ENCODE assay signal across 9 cellular contexts in the genomic region with DNA sequence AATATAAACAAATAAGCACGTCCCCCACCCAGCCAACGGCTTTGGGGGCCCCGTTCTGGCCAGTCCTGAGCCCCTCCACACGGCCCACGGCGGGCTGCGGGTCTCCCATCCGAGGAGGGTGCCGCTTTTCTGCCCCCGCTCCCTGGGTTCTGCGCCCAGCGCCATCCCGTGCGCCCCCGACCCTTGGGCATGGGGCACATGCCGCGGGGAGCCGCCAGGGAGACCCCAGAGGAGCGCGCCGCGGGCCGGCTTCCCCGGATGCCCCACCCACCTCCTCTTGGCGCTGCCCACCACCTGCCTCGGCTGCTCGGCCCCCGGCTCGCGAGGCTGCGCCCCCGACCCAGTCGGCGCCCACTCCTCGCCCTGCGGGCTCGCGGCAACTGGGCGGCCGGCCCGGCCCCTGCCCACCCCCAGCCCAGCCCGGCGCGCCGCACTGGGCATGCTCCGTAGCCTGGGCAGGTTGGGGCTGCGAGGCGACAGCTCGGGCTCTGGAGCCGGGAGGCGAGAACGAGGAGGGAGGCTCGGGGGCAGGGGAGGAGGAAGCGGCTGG. TPM values are rescaled to one million over a fixed set of nuclear protein-coding genes. Genes with fewer than 3 reads are reported as not detected.
A peak's percentile ranks its signal among the peaks of the same experiment; 100 is the strongest.
DNase-seq lines count a peak whose midpoint lies in the region; ATAC-seq, FAIRE-seq and TF ChIP-seq lines count a peak whose summit lies in the region.
"Had no signal": no experiment of that assay in that cellular context is flagged by ENCODE, and none has a peak within 500 bp of the region (broad histone marks: within the 10 kb centered on the region; RNA-seq: fewer than 3 reads in every experiment).

No MANE protein-coding gene starts in this region.

- no peak overlapping the region for H3K23ac ChIP-seq in H1 (ENCODE audit: insufficient read length)

- no peak overlapping the region for H2AK5ac ChIP-seq in H1 (ENCODE audit: low read depth, low read length)

- CTCF ChIA-PET in H1 (lab: Charles Lee; ENCODE audit: partially characterized antibody), result no interaction called here

- no peak overlapping the region for H3K27ac ChIP-seq in DND-41 (ENCODE audit: low read length)
- H3K27ac ChIP-seq in H1 (ENCODE audit: low read depth, low read length), result peak overlapping the region; percentile 56; the same call in 1 of the 2 replicates
- H3K27ac ChIP-seq in mesodermal cell (ENCODE audit: low read depth, low read length, severe bottlenecking), result peak overlapping the region; percentile 67

- no peak overlapping the region for H2BK20ac ChIP-seq in H1 (ENCODE audit: low read length)

- H3K4me2 ChIP-seq in DND-41 (ENCODE audit: insufficient read depth, low read length), result peak overlapping the region; percentile 72
- peak overlapping the region; percentile 62 to 88 for H3K4me2 ChIP-seq in H1 (ENCODE audit: insufficient read depth in 1 of 2, low read depth in 2 of 2, low read length in 2 of 2)

- H3K27me3 ChIP-seq in DND-41 (ENCODE audit: insufficient read depth, low read length, poor library complexity), result peaks cover 15% of the 10 kb centered on the region
- no peaks in the 10 kb centered on the region for H3K27me3 ChIP-seq in H1 (replicated peaks in 1 of 4; ENCODE audit: control insufficient read depth in 3 of 4, extremely low read depth in 1 of 4, insufficient read depth in 3 of 4, low read length in 3 of 4)

- POLR2A ChIA-PET in H1 (lab: Charles Lee; ENCODE audit: partially characterized antibody), result interaction anchor here (0.9 to 1.7 kb wide), 2 partner anchors 10 to 26 kb away, joined by 3 to 11 read pairs; no protein-coding TSS in a partner anchor

- no peak for TF ChIP-seq EP300 in H1 (IDR thresholded peaks at IDR 0.05; ENCODE audit: borderline replicate concordance in 1 of 2, low read depth in 2 of 2, low read length in 2 of 2)

- H3K4me1 ChIP-seq in DND-41 (ENCODE audit: insufficient read depth, low read length), result peaks cover 40% of the 10 kb centered on the region
- H3K4me1 ChIP-seq in H1 (replicated peaks in 1 of 4; ENCODE audit: control insufficient read depth in 3 of 4, insufficient read depth in 4 of 4, low read length in 3 of 4), result peaks cover 2 to 10% (median 9%) of the 10 kb centered on the region in 4 experiments
- peaks cover 31% of the 10 kb centered on the region for H3K4me1 ChIP-seq in mesodermal cell (ENCODE audit: control insufficient read depth, insufficient read depth, low read length, poor library complexity, severe bottlenecking)

- no peak for TF ChIP-seq POLR2A in H1 (IDR thresholded peaks at IDR 0.05; ENCODE audit: control extremely low read depth in 1 of 2, low read depth in 2 of 2, low read length in 2 of 2)

- no peak overlapping the region for H4K91ac ChIP-seq in H1 (replicated peaks; ENCODE audit: insufficient read length, low read length)

- no peak for TF ChIP-seq CTCF in DND-41 (IDR thresholded peaks at IDR 0.05; ENCODE audit: borderline replicate concordance, extremely low read depth, low read length, poor library complexity, severe bottlenecking)
- no peak for TF ChIP-seq CTCF in H1 (IDR thresholded peaks at IDR 0.05; ENCODE audit: control extremely low read depth in 1 of 3, insufficient read depth in 1 of 3, low read depth in 1 of 3, low read length in 3 of 3)

- H3K79me1 ChIP-seq in H1 (ENCODE audit: low read depth, low read length), result no peaks in the 10 kb centered on the region

- TF ChIP-seq RAD21 in H1 (IDR thresholded peaks at IDR 0.05 in 1 of 2, conservative IDR thresholded peaks at IDR 0.05 in 1 of 2; ENCODE audit: low read depth in 2 of 2, low read length in 2 of 2), result no peak; a peak in 1 of 4 replicates

- H3K56ac ChIP-seq in H1 (replicated peaks; ENCODE audit: insufficient read length, low read depth, low read length), result peak overlapping the region; percentile 49

- H2BK12ac ChIP-seq in H1 (ENCODE audit: low read depth, low read length), result no peak overlapping the region

- H2BK120ac ChIP-seq in H1 (replicated peaks; ENCODE audit: low read depth, low read length), result no peak overlapping the region

- peak overlapping the region; percentile 20 to 86; a peak in 3 of 4 replicates for H3K4me3 ChIP-seq in DND-41 (ENCODE audit: low read depth in 1 of 2, low read length in 2 of 2)
- H3K4me3 ChIP-seq in H1 (ENCODE audit: extremely low read depth in 1 of 4, insufficient read depth in 2 of 4, low read depth in 3 of 4, low read length in 4 of 4), result peak overlapping the region; percentile 58 to 83 (median 70)
- peak overlapping the region; percentile 70 for H3K4me3 ChIP-seq in mesodermal cell (ENCODE audit: extremely low read depth, insufficient read depth, low read length, poor library complexity, severe bottlenecking)

- peaks cover 11% of the 10 kb centered on the region for H3K23me2 ChIP-seq in H1 (ENCODE audit: low read depth, low read length)

- H3K79me2 ChIP-seq in DND-41 (ENCODE audit: insufficient read depth, low read length) (no peaks in the 10 kb centered on the region), H1 (ENCODE audit: control insufficient read depth in 1 of 2, insufficient read depth in 2 of 2, low read length in 2 of 2) (peaks cover 0 to 41% of the 10 kb centered on the region in 2 experiments; a peak in 3 of 4 replicates)

- H2AFZ ChIP-seq in DND-41 (ENCODE audit: low read depth, low read length), result peak overlapping the region; percentile 74
- H2AFZ ChIP-seq in H1 (ENCODE audit: low read length), result no peak overlapping the region

- peak overlapping the region; percentile 82 for H4K8ac ChIP-seq in H1 (ENCODE audit: extremely low read depth, insufficient read depth, low read length)

- H3K14ac ChIP-seq in H1 (ENCODE audit: insufficient read length), result no peak overlapping the region

- FAIRE-seq in H1 (lab: Jason Lieb, UNC), result no peak

- peak; percentile 21 for DNase-seq in DND-41
- DNase-seq in NCI-H345 treated with DMSO at 0.1 percent for 48 hours (lab: John Stamatoyannopoulos, UW; ENCODE audit: unreplicated experiment), result peak; percentile 55
- peak in 1 of 2 experiments; percentile 84 for DNase-seq in H1 (ENCODE audit: low read depth in 1 of 2, low spot score in 2 of 2)
- no peak for DNase-seq in GF-D8 (lab: John Stamatoyannopoulos, UW)
- no peak for DNase-seq in putamen (ENCODE audit: low spot score)
- DNase-seq in NCI-H1694 (lab: John Stamatoyannopoulos, UW), result no peak
- DNase-seq: naive B cell had no signal

- H4K20me1 ChIP-seq in DND-41 (ENCODE audit: insufficient read depth, low read length) (no peaks in the 10 kb centered on the region), H1 (replicated peaks in 1 of 2; ENCODE audit: control insufficient read depth in 1 of 2, insufficient read depth in 2 of 2, low read length in 2 of 2) (no peaks in the 10 kb centered on the region)

- peak overlapping the region; percentile 59 for H4K5ac ChIP-seq in H1 (ENCODE audit: insufficient read length, low read depth, low read length)

- H3K9ac ChIP-seq in DND-41 (ENCODE audit: low read depth, low read length) (peak overlapping the region; percentile 50), H1 (replicated peaks in 1 of 4; ENCODE audit: extremely low read depth in 1 of 4, low read depth in 3 of 4, low read length in 3 of 4) (peak overlapping the region in 3 of 4 experiments; percentile 51 to 67 (median 54); a peak in 4 of 7 replicates)

- H3K4ac ChIP-seq in H1 (replicated peaks; ENCODE audit: insufficient read length, low read depth, low read length), result no peak overlapping the region

- peak overlapping the region; percentile 85; the same call in 1 of the 2 replicates for H2BK5ac ChIP-seq in H1 (ENCODE audit: low read depth, low read length)

- H2BK15ac ChIP-seq in H1 (ENCODE audit: low read length), result no peak overlapping the region

- WGBS in H1 (ENCODE audit: extremely low coverage in 1 of 2, insufficient coverage in 1 of 2, insufficient read length in 1 of 2, insufficient replicate concordance in 2 of 2, low coverage in 1 of 2, low lambda C conversion rate in 2 of 2, missing lambda C conversion rate in 1 of 2), 2 experiments, result 2% methylated on average over 17 of the region's 54 CpGs; no CpG with 5 or more reads in 1 of the 2 experiments
- 0% methylated on average over 24 to 35 of the region's 54 CpGs for WGBS in mesodermal cell (ENCODE audit: insufficient coverage in 2 of 2), 2 experiments

- H3K9me3 ChIP-seq in DND-41 (ENCODE audit: insufficient read depth, low read length, severe bottlenecking) (no peaks in the 10 kb centered on the region), H1 (ENCODE audit: insufficient read depth in 2 of 2, low read depth in 1 of 2, low read length in 1 of 2) (no peaks in the 10 kb centered on the region), mesodermal cell (ENCODE audit: control insufficient read depth, low read length) (no peaks in the 10 kb centered on the region)

- H3K36me3 ChIP-seq in DND-41 (ENCODE audit: insufficient read depth, low read length) (no peaks in the 10 kb centered on the region), H1 (ENCODE audit: control insufficient read depth in 2 of 4, insufficient read depth in 4 of 4, low read length in 3 of 4) (no peaks in the 10 kb centered on the region), mesodermal cell (ENCODE audit: control insufficient read depth, insufficient read depth, low read length) (no peaks in the 10 kb centered on the region)

- H3K18ac ChIP-seq in H1 (ENCODE audit: extremely low read depth, low read length), result 0 out of 2 replicates have a peak overlapping the region, but pooled peaks have one; percentile 56

- ATAC-seq in DND-41 (ENCODE audit: insufficient read depth, low read depth) (peak; percentile 57), GM21737 (IDR thresholded peaks at IDR 0.05; ENCODE audit: unreplicated experiment) (no peak)

TF ChIP-seq in H1, 55 proteins besides CTCF, POLR2A, EP300 and RAD21:
- TF ChIP-seq SIRT6 (IDR thresholded peaks at IDR 0.05; ENCODE audit: low read length) (no peak), BACH1 (IDR thresholded peaks at IDR 0.05; ENCODE audit: low read length) (peak; percentile 4; the same call in 1 of the 2 replicates), PHF8 (conservative IDR thresholded peaks at IDR 0.05; ENCODE audit: low read depth, low read length) (no peak), KDM4A (IDR thresholded peaks at IDR 0.05; ENCODE audit: low read depth, low read length, severe bottlenecking) (peak; percentile 74)
- TF ChIP-seq, protein P1, sequence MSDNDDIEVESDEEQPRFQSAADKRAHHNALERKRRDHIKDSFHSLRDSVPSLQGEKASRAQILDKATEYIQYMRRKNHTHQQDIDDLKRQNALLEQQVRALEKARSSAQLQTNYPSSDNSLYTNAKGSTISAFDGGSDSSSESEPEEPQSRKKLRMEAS (IDR thresholded peaks at IDR 0.05), result peak; percentile 32; the same call in 1 of the 2 replicates

RNA-seq across cellular contexts. Expression of a gene that starts 0.6 kb away (rescaled TPM):
- 13.8 and 14.1 TPM in 2 replicates for total RNA-seq in H1 (2021; fragmentation: NEBNext Ultra II Directional; extraction: Animal tissue kit (Norgen Biotek cat#: 25700))
- 2.6 and 3.2 TPM in 2 replicates for polyA plus RNA-seq in H1 (2011; rRNA removed)
- 4.6 TPM for polyA plus RNA-seq in H1 (2011; cell fraction: cytosol; rRNA removed)
- 5.9 TPM for polyA plus RNA-seq in H1 (2011; cell fraction: nucleus; rRNA removed)
- 6.1 to 9.0 TPM (median 7.6 TPM) in 4 replicates for polyA plus RNA-seq in H1 (2012, experiment 1 of 2)
- polyA plus RNA-seq in H1 (2012, experiment 2 of 2), result 0.22 TPM
- 4.9 TPM for polyA plus RNA-seq in H1 (2013, experiment 1 of 2)
- polyA plus RNA-seq in H1 (2013, experiment 2 of 2), result 4.9 TPM
- 18.3 and 18.4 TPM in 2 replicates for polyA minus RNA-seq in H1 (2011; rRNA and poly(A)+ RNA removed)
- polyA minus RNA-seq in H1 (2011; cell fraction: cytosol; rRNA and poly(A)+ RNA removed), result 6.3 TPM
- 38.7 TPM for polyA minus RNA-seq in H1 (2011; cell fraction: nucleus; rRNA and poly(A)+ RNA removed)
- polyA plus RNA-seq in mesodermal cell (2013, experiment 1 of 2), result 15.3 TPM
- polyA plus RNA-seq in mesodermal cell (2013, experiment 2 of 2), result 15.9 TPM

Comparison
In these comparisons a context has a peak if more than half of its experiments do, and no peak if none do; other contexts are left out.
1. DNase-seq: peak in DND-41 (single experiment) and NCI-H345 treated with DMSO at 0.1 percent for 48 hours (single experiment); none in GF-D8 (single experiment), putamen (single experiment) and NCI-H1694 (single experiment).
2. Peak in every context shown above with its lines, with median percentiles within 50 percentile points of each other: H3K4me3 ChIP-seq.